In the genomic region with DNA sequence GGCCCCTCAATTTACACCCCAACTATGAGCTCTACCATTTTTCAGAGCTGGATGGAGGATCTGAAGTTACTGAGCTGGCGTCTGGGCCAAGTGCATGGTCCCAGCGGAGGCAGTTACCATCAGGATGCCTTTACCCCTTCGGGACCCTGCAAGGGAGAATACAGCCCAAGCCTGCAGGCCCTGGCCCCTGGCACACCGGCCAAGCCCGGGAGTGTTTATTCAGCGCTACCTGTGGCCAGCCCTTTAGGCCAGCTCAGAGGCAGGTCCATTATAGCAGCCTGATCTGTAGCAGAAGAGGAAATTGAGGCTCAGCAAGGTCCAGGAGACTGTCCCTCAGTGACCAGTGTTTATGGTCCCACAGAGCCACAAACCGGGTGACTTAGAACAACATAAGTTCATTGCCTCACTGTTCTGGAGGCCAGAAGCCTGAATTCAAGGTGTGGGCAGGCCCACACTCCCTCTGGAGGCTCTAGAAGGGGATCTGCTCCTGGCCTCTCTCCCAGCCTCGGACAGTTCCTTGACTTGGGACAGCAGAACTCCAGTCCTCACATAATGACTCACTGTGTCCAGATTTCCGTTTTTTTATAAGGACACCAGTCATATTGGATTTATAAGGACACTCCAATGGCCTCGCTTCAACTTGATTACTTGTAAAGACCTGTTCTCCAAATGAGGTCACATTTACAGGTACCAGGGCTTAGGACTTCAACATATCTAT, we compare ENCODE assay signal across 16 cellular contexts. TPM values are rescaled to one million over a fixed set of nuclear protein-coding genes. Genes with fewer than 3 reads are reported as not detected.
"Had no signal": no experiment of that assay in that cellular context is flagged by ENCODE, and none has a peak within 500 bp of the region (broad histone marks: within the 10 kb centered on the region; RNA-seq: fewer than 3 reads in every experiment).

No MANE protein-coding gene starts in this region.

- H3K36me3 ChIP-seq: transverse colon had no signal

- H3K4me3 Mint-ChIP-seq: activated naive CD8-positive, alpha-beta T cell treated with anti-CD3 and anti-CD28 coated beads for 36 hours; nephron progenitor cell; T-cell had no signal

- H3K9me3 Mint-ChIP-seq: activated naive CD8-positive, alpha-beta T cell treated with anti-CD3 and anti-CD28 coated beads for 36 hours; nephron progenitor cell; T-cell had no signal

- H3K27ac Mint-ChIP-seq: activated naive CD8-positive, alpha-beta T cell treated with anti-CD3 and anti-CD28 coated beads for 36 hours; nephron progenitor cell; T-cell had no signal

- H3K4me1 Mint-ChIP-seq: activated naive CD8-positive, alpha-beta T cell treated with anti-CD3 and anti-CD28 coated beads for 36 hours; T-cell had no signal

- H3K27ac ChIP-seq: psoas muscle, transverse colon had no signal

- H3K9me3 ChIP-seq: psoas muscle, transverse colon had no signal

- FAIRE-seq: endometrium had no signal

- H3K4me3 ChIP-seq: psoas muscle, transverse colon had no signal

- ATAC-seq: sciatic nerve, T-cell had no signal

- H3K36me3 Mint-ChIP-seq: activated naive CD8-positive, alpha-beta T cell treated with anti-CD3 and anti-CD28 coated beads for 36 hours; T-cell had no signal

- H3K27me3 ChIP-seq: transverse colon had no signal

- H3K4me1 ChIP-seq: transverse colon had no signal

- DNase-seq: activated CD4-positive, alpha-beta T cell treated with anti-CD3 and anti-CD28 coated beads, Interleukin-2, amount 50 U/mL, for 1 hour; activated CD8-positive, alpha-beta memory T cell treated with anti-CD3 and anti-CD28 coated beads for 24 hours; activated gamma-delta T cell treated with Interleukin-2 at 50 U/mL for 16 hours; activated naive CD8-positive, alpha-beta T cell treated with anti-CD3 and anti-CD28 coated beads for 36 hours; amygdala; hippocampal formation; kidney glomerular epithelial cell; nephron progenitor cell; psoas muscle; stimulated activated CD4-positive, alpha-beta T cell treated with anti-CD3 and anti-CD28 coated beads, Interleukin-1b, Interleukin-23, amount 100 ng/mL, for 48 hours; T-cell; T-helper 9 cell; transverse colon had no signal

RNA-seq across cellular contexts. Expression of gene SEC14L5, which starts 8.8 kb away (rescaled TPM):
- total RNA-seq: glomerular endothelial cell had no signal

RNA-seq across cellular contexts. Expression of gene PPL, which starts 29.9 kb away (rescaled TPM):
- total RNA-seq: activated naive CD8-positive, alpha-beta T cell treated with anti-CD3 and anti-CD28 coated beads for 36 hours had no signal
